ENCODE assay signal across 1 cellular context in the genomic region with DNA sequence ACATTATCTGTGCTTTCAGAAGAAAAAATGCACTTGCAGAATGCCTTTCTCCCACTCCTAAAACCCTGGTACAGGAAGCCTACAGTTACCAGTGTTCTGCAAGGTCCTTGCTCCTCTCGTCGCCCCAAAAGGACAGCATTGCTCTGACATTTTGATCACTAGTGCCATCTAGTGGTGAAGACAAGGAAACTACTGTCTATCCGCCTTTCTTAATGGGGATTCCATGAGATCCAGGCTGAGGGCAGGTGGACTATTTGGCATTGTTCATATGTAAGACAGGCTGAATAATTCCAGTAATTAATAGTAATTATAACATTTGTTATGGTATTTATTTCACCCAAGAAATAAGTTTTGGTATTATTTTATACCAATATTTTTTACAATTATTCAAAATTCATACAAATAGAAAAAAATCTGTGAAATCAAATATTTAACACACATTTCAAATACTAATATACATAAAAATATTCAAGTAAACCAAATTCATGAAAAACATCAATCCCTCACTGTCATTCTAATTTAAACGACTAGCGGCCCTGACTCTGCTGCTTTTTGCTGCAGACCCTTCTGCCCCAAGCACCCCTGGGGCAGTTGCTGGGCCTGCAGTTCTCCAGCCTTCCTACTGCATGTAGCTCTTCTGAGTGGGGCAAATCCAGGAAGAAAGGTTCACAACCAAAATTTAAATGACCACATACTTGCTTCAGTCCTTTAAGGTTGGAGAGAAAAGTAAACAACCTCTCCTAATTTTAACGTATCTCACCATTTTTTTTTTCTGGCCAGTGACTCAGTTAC.
TF ChIP-seq lines count a peak whose summit lies in the region.

No MANE protein-coding gene starts in this region.

TF ChIP-seq in H1, 55 proteins besides CTCF, POLR2A, EP300 and RAD21 (continued from another document):
- TF ChIP-seq, protein P1, sequence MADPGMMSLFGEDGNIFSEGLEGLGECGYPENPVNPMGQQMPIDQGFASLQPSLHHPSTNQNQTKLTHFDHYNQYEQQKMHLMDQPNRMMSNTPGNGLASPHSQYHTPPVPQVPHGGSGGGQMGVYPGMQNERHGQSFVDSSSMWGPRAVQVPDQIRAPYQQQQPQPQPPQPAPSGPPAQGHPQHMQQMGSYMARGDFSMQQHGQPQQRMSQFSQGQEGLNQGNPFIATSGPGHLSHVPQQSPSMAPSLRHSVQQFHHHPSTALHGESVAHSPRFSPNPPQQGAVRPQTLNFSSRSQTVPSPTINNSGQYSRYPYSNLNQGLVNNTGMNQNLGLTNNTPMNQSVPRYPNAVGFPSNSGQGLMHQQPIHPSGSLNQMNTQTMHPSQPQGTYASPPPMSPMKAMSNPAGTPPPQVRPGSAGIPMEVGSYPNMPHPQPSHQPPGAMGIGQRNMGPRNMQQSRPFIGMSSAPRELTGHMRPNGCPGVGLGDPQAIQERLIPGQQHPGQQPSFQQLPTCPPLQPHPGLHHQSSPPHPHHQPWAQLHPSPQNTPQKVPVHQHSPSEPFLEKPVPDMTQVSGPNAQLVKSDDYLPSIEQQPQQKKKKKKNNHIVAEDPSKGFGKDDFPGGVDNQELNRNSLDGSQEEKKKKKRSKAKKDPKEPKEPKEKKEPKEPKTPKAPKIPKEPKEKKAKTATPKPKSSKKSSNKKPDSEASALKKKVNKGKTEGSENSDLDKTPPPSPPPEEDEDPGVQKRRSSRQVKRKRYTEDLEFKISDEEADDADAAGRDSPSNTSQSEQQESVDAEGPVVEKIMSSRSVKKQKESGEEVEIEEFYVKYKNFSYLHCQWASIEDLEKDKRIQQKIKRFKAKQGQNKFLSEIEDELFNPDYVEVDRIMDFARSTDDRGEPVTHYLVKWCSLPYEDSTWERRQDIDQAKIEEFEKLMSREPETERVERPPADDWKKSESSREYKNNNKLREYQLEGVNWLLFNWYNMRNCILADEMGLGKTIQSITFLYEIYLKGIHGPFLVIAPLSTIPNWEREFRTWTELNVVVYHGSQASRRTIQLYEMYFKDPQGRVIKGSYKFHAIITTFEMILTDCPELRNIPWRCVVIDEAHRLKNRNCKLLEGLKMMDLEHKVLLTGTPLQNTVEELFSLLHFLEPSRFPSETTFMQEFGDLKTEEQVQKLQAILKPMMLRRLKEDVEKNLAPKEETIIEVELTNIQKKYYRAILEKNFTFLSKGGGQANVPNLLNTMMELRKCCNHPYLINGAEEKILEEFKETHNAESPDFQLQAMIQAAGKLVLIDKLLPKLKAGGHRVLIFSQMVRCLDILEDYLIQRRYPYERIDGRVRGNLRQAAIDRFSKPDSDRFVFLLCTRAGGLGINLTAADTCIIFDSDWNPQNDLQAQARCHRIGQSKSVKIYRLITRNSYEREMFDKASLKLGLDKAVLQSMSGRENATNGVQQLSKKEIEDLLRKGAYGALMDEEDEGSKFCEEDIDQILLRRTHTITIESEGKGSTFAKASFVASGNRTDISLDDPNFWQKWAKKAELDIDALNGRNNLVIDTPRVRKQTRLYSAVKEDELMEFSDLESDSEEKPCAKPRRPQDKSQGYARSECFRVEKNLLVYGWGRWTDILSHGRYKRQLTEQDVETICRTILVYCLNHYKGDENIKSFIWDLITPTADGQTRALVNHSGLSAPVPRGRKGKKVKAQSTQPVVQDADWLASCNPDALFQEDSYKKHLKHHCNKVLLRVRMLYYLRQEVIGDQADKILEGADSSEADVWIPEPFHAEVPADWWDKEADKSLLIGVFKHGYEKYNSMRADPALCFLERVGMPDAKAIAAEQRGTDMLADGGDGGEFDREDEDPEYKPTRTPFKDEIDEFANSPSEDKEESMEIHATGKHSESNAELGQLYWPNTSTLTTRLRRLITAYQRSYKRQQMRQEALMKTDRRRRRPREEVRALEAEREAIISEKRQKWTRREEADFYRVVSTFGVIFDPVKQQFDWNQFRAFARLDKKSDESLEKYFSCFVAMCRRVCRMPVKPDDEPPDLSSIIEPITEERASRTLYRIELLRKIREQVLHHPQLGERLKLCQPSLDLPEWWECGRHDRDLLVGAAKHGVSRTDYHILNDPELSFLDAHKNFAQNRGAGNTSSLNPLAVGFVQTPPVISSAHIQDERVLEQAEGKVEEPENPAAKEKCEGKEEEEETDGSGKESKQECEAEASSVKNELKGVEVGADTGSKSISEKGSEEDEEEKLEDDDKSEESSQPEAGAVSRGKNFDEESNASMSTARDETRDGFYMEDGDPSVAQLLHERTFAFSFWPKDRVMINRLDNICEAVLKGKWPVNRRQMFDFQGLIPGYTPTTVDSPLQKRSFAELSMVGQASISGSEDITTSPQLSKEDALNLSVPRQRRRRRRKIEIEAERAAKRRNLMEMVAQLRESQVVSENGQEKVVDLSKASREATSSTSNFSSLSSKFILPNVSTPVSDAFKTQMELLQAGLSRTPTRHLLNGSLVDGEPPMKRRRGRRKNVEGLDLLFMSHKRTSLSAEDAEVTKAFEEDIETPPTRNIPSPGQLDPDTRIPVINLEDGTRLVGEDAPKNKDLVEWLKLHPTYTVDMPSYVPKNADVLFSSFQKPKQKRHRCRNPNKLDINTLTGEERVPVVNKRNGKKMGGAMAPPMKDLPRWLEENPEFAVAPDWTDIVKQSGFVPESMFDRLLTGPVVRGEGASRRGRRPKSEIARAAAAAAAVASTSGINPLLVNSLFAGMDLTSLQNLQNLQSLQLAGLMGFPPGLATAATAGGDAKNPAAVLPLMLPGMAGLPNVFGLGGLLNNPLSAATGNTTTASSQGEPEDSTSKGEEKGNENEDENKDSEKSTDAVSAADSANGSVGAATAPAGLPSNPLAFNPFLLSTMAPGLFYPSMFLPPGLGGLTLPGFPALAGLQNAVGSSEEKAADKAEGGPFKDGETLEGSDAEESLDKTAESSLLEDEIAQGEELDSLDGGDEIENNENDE (IDR thresholded peaks at IDR 0.05; ENCODE audit: insufficient replicate concordance, low read length) = no peak
- TF ChIP-seq SUZ12 (IDR thresholded peaks at IDR 0.05; ENCODE audit: low read length) = no peak
- no peak for TF ChIP-seq JUND (IDR thresholded peaks at IDR 0.05; ENCODE audit: low read length)
- no peak for TF ChIP-seq JUN (IDR thresholded peaks at IDR 0.05; ENCODE audit: low read depth, low read length)
- TF ChIP-seq PHF8 (conservative IDR thresholded peaks at IDR 0.05; ENCODE audit: low read depth, low read length) = no peak
- TF ChIP-seq ASH2L (IDR thresholded peaks at IDR 0.05; ENCODE audit: low read length) = no peak
- 0 out of 2 replicates have a peak, but pooled peaks have one; percentile 32 for TF ChIP-seq CREB1 (IDR thresholded peaks at IDR 0.05)
